Comparison of ENCODE assay signal across 12 cellular contexts in the genomic region with DNA sequence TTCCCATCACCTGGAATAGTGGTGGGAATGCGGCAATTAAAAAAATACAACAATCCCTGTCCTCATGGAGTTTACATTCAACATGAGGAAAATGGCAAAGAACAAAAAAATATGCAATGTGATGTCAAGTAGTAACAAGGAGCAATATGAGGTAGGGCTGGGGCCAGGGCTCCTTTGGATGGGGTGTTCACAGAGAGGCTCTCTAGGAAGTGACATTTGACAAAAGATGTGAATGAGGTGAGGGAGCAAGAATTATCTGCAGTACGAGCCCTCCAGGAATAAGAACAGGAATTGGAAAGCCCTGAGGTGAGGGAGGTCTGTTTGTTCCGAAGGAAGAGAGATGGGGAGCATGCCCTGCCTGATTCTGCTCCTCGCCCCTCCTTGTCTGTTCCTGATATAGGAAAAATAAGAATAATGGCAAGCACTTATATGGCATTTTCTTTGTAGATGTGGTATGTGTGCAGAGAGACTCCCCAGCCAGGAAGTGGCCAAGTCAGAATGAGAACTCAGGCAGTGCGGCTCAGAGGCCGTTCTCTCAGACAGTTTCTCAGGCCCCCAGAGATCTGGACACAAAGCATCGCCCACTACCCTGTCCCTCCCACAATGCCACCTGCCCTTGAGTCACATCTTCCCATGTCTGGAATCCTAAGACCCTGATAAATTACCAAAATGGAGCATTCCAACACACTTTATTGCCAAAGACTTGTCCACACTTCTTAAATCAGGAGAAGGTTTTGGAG.
DNase-seq lines count a peak whose midpoint lies in the region; ATAC-seq lines count a peak whose summit lies in the region.
"Had no signal": no experiment of that assay in that cellular context is flagged by ENCODE, and none has a peak within 500 bp of the region (broad histone marks: within the 10 kb centered on the region; RNA-seq: fewer than 3 reads in every experiment).

No MANE protein-coding gene starts in this region.

- peaks cover 25 to 27% of the 10 kb centered on the region in 2 donors for H3K4me1 Mint-ChIP-seq in natural killer cell treated with Interleukin-12 subunit alpha and Interleukin-12 subunit beta and Interleukin-15 and Interleukin-18, amount 100 ng/mL, for 72 hours (ENCODE audit: low read depth in 2 of 2)

- no peak for DNase-seq in natural killer cell treated with Interleukin-12 subunit alpha and Interleukin-12 subunit beta and Interleukin-15 and Interleukin-18, amount 100 ng/mL, for 72 hours (ENCODE audit: low spot score)
- no peak for DNase-seq in left lobe of liver (ENCODE audit: low spot score)
- DNase-seq in ureter (ENCODE audit: low spot score): no peak
- DNase-seq: DMS79 treated with DMSO at 0.1 percent for 48 hours; hippocampal formation; NCI-H1105 treated with DMSO at 0.1 percent for 48 hours; SHP77; stimulated activated CD4-positive, alpha-beta T cell treated with anti-CD3 and anti-CD28 coated beads, Interleukin-4, amount 100 ng/mL, for 24 hours had no signal

- H3K27me3 Mint-ChIP-seq in natural killer cell treated with Interleukin-12 subunit alpha and Interleukin-12 subunit beta and Interleukin-15 and Interleukin-18, amount 100 ng/mL, for 72 hours: no peaks in the 10 kb centered on the region

- H3K27ac Mint-ChIP-seq in natural killer cell treated with Interleukin-12 subunit alpha and Interleukin-12 subunit beta and Interleukin-15 and Interleukin-18, amount 100 ng/mL, for 72 hours: peak overlapping the region; percentile 76 to 80

- H3K9me3 Mint-ChIP-seq in natural killer cell treated with Interleukin-12 subunit alpha and Interleukin-12 subunit beta and Interleukin-15 and Interleukin-18, amount 100 ng/mL, for 72 hours: no peaks in the 10 kb centered on the region

- H3K4me3 Mint-ChIP-seq in natural killer cell treated with Interleukin-12 subunit alpha and Interleukin-12 subunit beta and Interleukin-15 and Interleukin-18, amount 100 ng/mL, for 72 hours: peak overlapping the region; percentile 19

- ATAC-seq in GM18868 (IDR thresholded peaks at IDR 0.05; ENCODE audit: unreplicated experiment) (peak; percentile 74), GM21723 (IDR thresholded peaks at IDR 0.05; ENCODE audit: unreplicated experiment) (peak; percentile 84), HG03457 (IDR thresholded peaks at IDR 0.05; ENCODE audit: unreplicated experiment) (peak; percentile 54), left lobe of liver (no peak)
- ATAC-seq in natural killer cell treated with Interleukin-12 subunit alpha and Interleukin-12 subunit beta and Interleukin-15 and Interleukin-18, amount 100 ng/mL, for 72 hours: peak; percentile 52 to 83
- ATAC-seq in activated CD4-positive, CD25-positive, alpha-beta regulatory T cell treated with anti-CD3 and anti-CD28 coated beads, Interleukin-2, amount 50 U/mL, for 24 hours: no peak

- H3K36me3 Mint-ChIP-seq in natural killer cell treated with Interleukin-12 subunit alpha and Interleukin-12 subunit beta and Interleukin-15 and Interleukin-18, amount 100 ng/mL, for 72 hours: peaks cover 14% of the 10 kb centered on the region

Comparison
In these comparisons a context has a peak if more than half of its experiments do, and no peak if none do; other contexts are left out.
1. ATAC-seq: peak in GM18868 (single experiment), GM21723 (single experiment), HG03457 (single experiment) and natural killer cell treated with Interleukin-12 subunit alpha and Interleukin-12 subunit beta and Interleukin-15 and Interleukin-18, amount 100 ng/mL, for 72 hours (2 of 2); none in activated CD4-positive, CD25-positive, alpha-beta regulatory T cell treated with anti-CD3 and anti-CD28 coated beads, Interleukin-2, amount 50 U/mL, for 24 hours (0 of 2) and left lobe of liver (single experiment).